ENCODE assay signal across 8 cellular contexts in the genomic region with DNA sequence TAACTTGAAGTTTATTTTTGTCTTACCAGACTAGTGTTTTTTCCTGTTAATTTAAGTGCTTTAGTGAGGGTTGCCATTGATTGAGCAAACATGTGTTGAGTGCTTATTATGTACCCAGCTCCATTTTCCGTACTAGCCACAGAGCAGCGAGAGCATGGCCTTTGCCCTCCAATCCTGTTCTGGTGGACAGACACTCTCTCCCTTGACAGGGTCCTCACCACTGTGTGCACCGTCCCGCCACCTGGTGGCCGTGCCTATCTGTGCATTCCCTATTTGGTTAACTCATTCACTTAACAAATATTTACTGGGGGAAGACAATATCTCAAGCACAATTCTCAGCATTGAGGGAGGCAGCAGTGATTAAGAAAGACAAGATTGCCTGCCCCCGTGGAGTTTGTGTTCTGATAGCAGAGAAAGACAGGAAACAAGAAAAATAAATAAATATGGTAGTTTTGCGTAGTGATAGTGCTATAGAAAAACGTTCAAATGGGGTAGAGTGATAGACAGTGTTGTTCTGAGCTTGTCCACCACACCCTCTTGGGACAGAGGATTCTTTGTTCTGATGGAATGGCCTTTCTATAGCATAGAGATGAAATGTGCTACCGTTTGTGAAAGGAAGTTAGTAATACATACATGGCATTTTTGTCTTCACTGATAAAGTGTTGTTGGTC. TPM values are rescaled to one million over a fixed set of nuclear protein-coding genes. Genes with fewer than 3 reads are reported as not detected.
DNase-seq lines count a peak whose midpoint lies in the region; TF ChIP-seq lines count a peak whose summit lies in the region.

No MANE protein-coding gene starts in this region.

- TF ChIP-seq CTCF in fibroblast of villous mesenchyme (IDR thresholded peaks at IDR 0.05; ENCODE audit: insufficient read depth, low read depth, low read length) = peak; percentile 92

- DNase-seq in ELF-1 (ENCODE audit: low read depth, low spot score) = peak; percentile 67
- DNase-seq in H4 (ENCODE audit: low spot score) = peak; percentile 61
- DNase-seq in NCI-H226 = peak; percentile 26
- peak; percentile 25 for DNase-seq in activated T-cell treated with anti-CD3 and anti-CD28 coated beads for 24 hours (ENCODE audit: low read depth)
- peak; percentile 68 for DNase-seq in fibroblast of villous mesenchyme (ENCODE audit: low read depth)
- DNase-seq in posterior cingulate gyrus = peak in 9 of 10 donors; percentile 28 to 94 (median 58)
- no peak for DNase-seq in NCI-H2196 treated with DMSO at 0.1 percent for 48 hours (lab: John Stamatoyannopoulos, UW; ENCODE audit: unreplicated experiment)
- no peak for DNase-seq in NCI-H1048 (lab: John Stamatoyannopoulos, UW)

- no peak overlapping the region for H3K4me3 ChIP-seq in fibroblast of villous mesenchyme (ENCODE audit: low read depth, low read length)

- intact Hi-C loops in posterior cingulate gyrus (cut with DNase I) = no loop called here

RNA-seq across cellular contexts. Expression of a gene that starts 13.0 kb away (rescaled TPM):
- total RNA-seq in H4 (2014; rRNA removed; shearing (Covaris generic)) = 0.51 TPM in 1 of 2 replicates, not detected in the other
- 47.5 and 72.2 TPM in 2 replicates for total RNA-seq in fibroblast of villous mesenchyme

Comparison
In these comparisons a context has a peak if more than half of its experiments do, and no peak if none do; other contexts are left out.
1. DNase-seq: peak in ELF-1 (single experiment), H4 (single experiment), NCI-H226 (single experiment), activated T-cell treated with anti-CD3 and anti-CD28 coated beads for 24 hours (single experiment), fibroblast of villous mesenchyme (single experiment) and posterior cingulate gyrus (9 of 10); none in NCI-H2196 treated with DMSO at 0.1 percent for 48 hours (single experiment) and NCI-H1048 (single experiment).
2. RNA of a gene that starts 13.0 kb away (total RNA-seq): 47.5 to 72.2 TPM in fibroblast of villous mesenchyme; 0.51 TPM in H4; every median in the first group is over 10 times any median in the second.